In the genomic region with DNA sequence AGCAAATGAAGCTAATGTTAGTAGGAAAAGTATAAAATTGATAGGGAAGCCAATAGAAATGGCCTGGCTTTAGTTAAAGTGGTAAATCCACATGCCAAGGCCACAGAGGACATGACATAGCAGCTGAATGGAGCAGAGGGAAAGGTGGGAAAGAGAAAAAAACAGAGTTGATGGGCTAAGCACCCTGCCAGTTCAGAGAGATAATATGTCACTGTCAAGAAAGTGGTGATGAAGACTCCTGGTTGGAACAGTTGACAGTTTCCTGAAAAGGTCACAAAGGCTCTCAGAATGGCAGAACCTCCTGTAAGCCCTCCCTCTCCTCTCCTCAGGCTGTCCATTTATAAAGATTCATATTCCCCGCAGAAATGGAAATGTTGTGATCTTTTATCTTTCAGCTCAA, we compare ENCODE assay signal across 1 cellular context.
TF ChIP-seq lines count a peak whose summit lies in the region.

No MANE protein-coding gene starts in this region.

TF ChIP-seq in HepG2, 621 proteins besides CTCF, POLR2A, EP300 and RAD21:
- TF ChIP-seq, protein P1, sequence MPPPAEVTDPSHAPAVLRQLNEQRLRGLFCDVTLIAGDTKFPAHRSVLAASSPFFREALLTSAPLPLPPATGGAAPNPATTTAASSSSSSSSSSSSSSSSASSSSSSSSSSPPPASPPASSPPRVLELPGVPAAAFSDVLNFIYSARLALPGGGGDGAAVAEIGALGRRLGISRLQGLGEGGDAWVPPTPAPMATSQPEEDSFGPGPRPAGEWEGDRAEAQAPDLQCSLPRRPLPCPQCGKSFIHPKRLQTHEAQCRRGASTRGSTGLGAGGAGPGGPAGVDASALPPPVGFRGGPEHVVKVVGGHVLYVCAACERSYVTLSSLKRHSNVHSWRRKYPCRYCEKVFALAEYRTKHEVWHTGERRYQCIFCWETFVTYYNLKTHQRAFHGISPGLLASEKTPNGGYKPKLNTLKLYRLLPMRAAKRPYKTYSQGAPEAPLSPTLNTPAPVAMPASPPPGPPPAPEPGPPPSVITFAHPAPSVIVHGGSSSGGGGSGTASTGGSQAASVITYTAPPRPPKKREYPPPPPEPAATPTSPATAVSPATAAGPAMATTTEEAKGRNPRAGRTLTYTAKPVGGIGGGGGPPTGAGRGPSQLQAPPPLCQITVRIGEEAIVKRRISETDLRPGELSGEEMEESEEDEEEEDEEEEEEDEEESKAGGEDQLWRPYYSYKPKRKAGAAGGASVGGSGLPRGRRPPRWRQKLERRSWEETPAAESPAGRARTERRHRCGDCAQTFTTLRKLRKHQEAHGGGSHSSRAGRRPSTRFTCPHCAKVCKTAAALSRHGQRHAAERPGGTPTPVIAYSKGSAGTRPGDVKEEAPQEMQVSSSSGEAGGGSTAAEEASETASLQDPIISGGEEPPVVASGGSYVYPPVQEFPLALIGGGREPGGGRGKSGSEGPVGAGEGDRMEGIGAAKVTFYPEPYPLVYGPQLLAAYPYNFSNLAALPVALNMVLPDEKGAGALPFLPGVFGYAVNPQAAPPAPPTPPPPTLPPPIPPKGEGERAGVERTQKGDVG (CRISPR knock-in tag; IDR thresholded peaks at IDR 0.05; ENCODE audit: borderline replicate concordance), result no peak
- TF ChIP-seq POLR2AphosphoS5 (IDR thresholded peaks at IDR 0.05; ENCODE audit: low read depth, low read length) (no peak), CBX5 (CRISPR knock-in tag; IDR thresholded peaks at IDR 0.05; ENCODE audit: borderline replicate concordance) (no peak), DR1 (CRISPR knock-in tag; IDR thresholded peaks at IDR 0.05) (no peak), SP2 (CRISPR knock-in tag; IDR thresholded peaks at IDR 0.05) (no peak), ZNF615 (CRISPR knock-in tag; IDR thresholded peaks at IDR 0.05; ENCODE audit: borderline replicate concordance) (no peak)
